ENCODE assay signal across 1 cellular context in the genomic region with DNA sequence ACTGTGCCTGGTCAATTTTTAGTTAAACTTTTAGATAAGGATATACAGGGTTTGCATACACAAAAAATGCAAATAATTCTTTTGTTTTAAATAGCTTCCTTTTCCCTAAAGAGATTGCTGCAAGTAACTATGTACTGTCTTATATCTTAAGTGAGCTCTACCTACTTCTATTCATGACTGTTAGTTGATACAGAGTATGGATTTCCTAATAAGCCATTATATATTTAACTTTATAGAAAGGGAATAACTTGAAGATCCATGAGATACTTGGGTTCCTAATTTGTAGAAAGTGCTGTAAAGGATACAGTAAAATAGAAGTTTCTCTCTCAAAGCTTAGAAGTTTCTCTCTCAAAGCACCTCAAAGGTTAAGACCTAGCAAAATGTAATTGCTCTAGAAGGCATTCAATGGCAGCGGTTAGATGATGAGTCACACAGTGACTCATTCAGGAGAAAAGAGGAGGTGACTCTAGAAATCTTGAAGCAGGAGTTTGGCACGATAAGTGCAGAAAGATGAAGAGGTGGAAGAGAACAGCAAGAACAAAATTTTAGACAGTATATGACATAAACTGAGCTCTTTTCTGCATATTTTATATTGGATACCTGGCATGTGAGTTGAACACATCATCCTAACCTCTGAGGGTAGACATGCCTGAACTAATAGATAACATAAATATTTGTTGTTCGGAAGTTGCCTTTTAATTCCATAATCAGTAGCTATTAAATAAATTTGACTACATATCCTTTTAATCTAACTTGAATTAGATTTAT.
TF ChIP-seq lines count a peak whose summit lies in the region.

No MANE protein-coding gene starts in this region.

TF ChIP-seq in endothelial cell of umbilical vein, 7 proteins besides CTCF, POLR2A, EP300 and RAD21 (continued from another document):
- TF ChIP-seq POLR2AphosphoS5 (IDR thresholded peaks at IDR 0.05; ENCODE audit: insufficient read depth, low read depth, low read length) = peak; percentile 35
